ENCODE assay signal across 8 cellular contexts in genomic region chr12:1592444-1593231, GRCh38. TPM values are rescaled to one million over a fixed set of nuclear protein-coding genes. Genes with fewer than 3 reads are reported as not detected.
A peak's percentile ranks its signal among the peaks of the same experiment; 100 is the strongest.
DNase-seq lines count a peak whose midpoint lies in the region; TF ChIP-seq lines count a peak whose summit lies in the region.

No MANE protein-coding gene starts in this region.

- peaks cover 18% of the 10 kb centered on the region for H3K27me3 Mint-ChIP-seq in endothelial cell (ENCODE audit: unreplicated experiment)

- H3K4me1 ChIP-seq in muscle layer of duodenum (ENCODE audit: control insufficient read depth in 1 of 2, insufficient read depth in 2 of 2, low read length in 2 of 2) (peaks cover 20 to 47% of the 10 kb centered on the region in 2 donors), stomach (peaks cover 45 to 74% (median 64%) of the 10 kb centered on the region in 4 donors)

- peak overlapping the region; percentile 52 for H3K27ac ChIP-seq in muscle layer of duodenum (ENCODE audit: low read length)
- H3K27ac ChIP-seq in stomach, result peak overlapping the region; percentile 30 to 100 (median 93)

- no peaks in the 10 kb centered on the region for H3K27me3 ChIP-seq in muscle layer of duodenum (ENCODE audit: low read depth, low read length)
- H3K27me3 ChIP-seq in stomach, result no peaks in the 10 kb centered on the region

- WGBS in stomach, 5 donors, result 5 to 20% (median 11%) methylated on average over 19 to 30 of the region's 30 CpGs

- intact Hi-C loops in stomach (cut with DNase I; ENCODE audit: low total_unique reads), result no loop called here

- peaks cover 57% of the 10 kb centered on the region for H3K4me1 Mint-ChIP-seq in endothelial cell (ENCODE audit: unreplicated experiment)

- no peak for TF ChIP-seq EP300 in stomach (IDR thresholded peaks at IDR 0.05)

- TF ChIP-seq CTCF in endothelial cell (IDR thresholded peaks at IDR 0.05; ENCODE audit: unreplicated experiment), result no peak
- TF ChIP-seq CTCF in stomach (IDR thresholded peaks at IDR 0.05), result no peak

- H3K9me3 ChIP-seq in muscle layer of duodenum (ENCODE audit: control insufficient read depth in 1 of 2, low read length in 2 of 2) (no peaks in the 10 kb centered on the region), stomach (no peaks in the 10 kb centered on the region)

- peak; percentile 59 for DNase-seq in SIG-M5 treated with dmso at 0.1 percent for 504 hours (lab: John Stamatoyannopoulos, UW; ENCODE audit: unreplicated experiment)
- no peak for DNase-seq in SIG-M5 (lab: John Stamatoyannopoulos, UW)
- peak; percentile 71 to 92 for DNase-seq in NCI-H526 (lab: John Stamatoyannopoulos, UW)
- DNase-seq in activated CD8-positive, alpha-beta memory T cell treated with anti-CD3 and anti-CD28 coated beads for 24 hours, result peak; percentile 80
- DNase-seq in endothelial cell (ENCODE audit: low spot score), result peak; percentile 47
- no peak for DNase-seq in stomach
- no peak for DNase-seq in ureter (ENCODE audit: low spot score)

- H3K36me3 ChIP-seq in muscle layer of duodenum (ENCODE audit: control insufficient read depth in 1 of 2, insufficient read depth in 2 of 2, low read length in 2 of 2) (no peaks in the 10 kb centered on the region), stomach (no peaks in the 10 kb centered on the region)

- H3K9me3 Mint-ChIP-seq in endothelial cell (ENCODE audit: unreplicated experiment), result no peaks in the 10 kb centered on the region

- H3K27ac Mint-ChIP-seq in endothelial cell (ENCODE audit: unreplicated experiment), result peak overlapping the region; percentile 85

- H3K4me3 Mint-ChIP-seq in endothelial cell (ENCODE audit: unreplicated experiment), result peak overlapping the region; percentile 94

- no peak for TF ChIP-seq POLR2A in stomach (IDR thresholded peaks at IDR 0.05)

- H3K36me3 Mint-ChIP-seq in endothelial cell (ENCODE audit: low read depth, unreplicated experiment), result peaks cover 12% of the 10 kb centered on the region

- H3K4me3 ChIP-seq in muscle layer of duodenum (ENCODE audit: low read depth in 1 of 2, low read length in 2 of 2), result peak overlapping the region; percentile 80 to 95
- H3K4me3 ChIP-seq in stomach, result peak overlapping the region; percentile 82 to 98 (median 88)

RNA-seq across cellular contexts. Expression of gene FBXL14, which starts 1.7 kb away (rescaled TPM):
- total RNA-seq in endothelial cell (ENCODE audit: unreplicated experiment) (14.7 TPM), stomach (10 to 100 TPM in 3 of 5 donors, 1 to 10 TPM in 1, not detected in 1; 5.4 to 36.2 (median 22.9) TPM), ureter (12.8 TPM)
- polyA plus RNA-seq in stomach, result 1 to 10 TPM; 2.6 to 7.9 (median 7.2) TPM

RNA-seq across cellular contexts. Expression of gene WNT5B, which starts 36.4 kb away (rescaled TPM):
- total RNA-seq in endothelial cell (ENCODE audit: unreplicated experiment) (7.5 TPM), stomach (10 to 100 TPM in 2 of 5 donors, 1 to 10 TPM in 2, under 1 TPM in 1; 0.45 to 22.3 (median 7.8) TPM), ureter (7.2 TPM)
- 10 to 100 TPM in 1 of 3 donors, 1 to 10 TPM in 2; 4.3 to 13.6 (median 4.4) TPM for polyA plus RNA-seq in stomach

Comparison
In these comparisons a context has a peak if more than half of its experiments do, and no peak if none do; other contexts are left out.
1. DNase-seq: peak in SIG-M5 treated with dmso at 0.1 percent for 504 hours (single experiment), NCI-H526 (2 of 2), activated CD8-positive, alpha-beta memory T cell treated with anti-CD3 and anti-CD28 coated beads for 24 hours (single experiment) and endothelial cell (single experiment); none in SIG-M5 (single experiment), stomach (single experiment) and ureter (single experiment).